23 cellular contexts compared by ENCODE assay signal in the genomic region with DNA sequence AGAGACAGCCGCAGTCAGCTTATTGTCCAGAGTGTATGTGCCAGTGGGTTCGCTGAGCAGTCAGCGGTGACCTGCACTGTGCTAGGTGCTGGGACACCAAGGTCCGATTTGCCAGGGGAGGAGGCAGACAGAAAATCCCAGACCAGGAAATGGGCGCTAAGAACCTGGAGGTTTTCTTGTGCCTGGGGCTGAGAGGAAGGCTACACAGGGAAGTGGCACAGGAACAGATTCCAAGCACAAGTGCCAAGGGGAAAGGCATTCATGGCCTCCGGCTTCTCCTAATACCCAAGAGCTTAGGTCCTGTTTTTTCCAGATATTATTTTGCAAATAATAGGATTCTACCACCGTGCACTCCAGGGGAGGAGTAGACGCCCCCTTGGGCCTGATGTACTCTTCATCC.
"Had no signal": no experiment of that assay in that cellular context is flagged by ENCODE, and none has a peak within 500 bp of the region (broad histone marks: within the 10 kb centered on the region; RNA-seq: fewer than 3 reads in every experiment).

No MANE protein-coding gene starts in this region.

- DNase-seq: cortex of kidney; effector memory CD8-positive, alpha-beta T cell; mesendoderm; midbrain; naive thymus-derived CD4-positive, alpha-beta T cell; occipital lobe; pancreas; retina; right lobe of liver; small intestine; stimulated activated CD4-positive, alpha-beta T cell treated with anti-CD3 and anti-CD28 coated beads, Interleukin-12 subunit alpha, Interleukin-12 subunit beta, amount 100 ng/mL, for 4 hours; stimulated activated CD4-positive, alpha-beta T cell treated with anti-CD3 and anti-CD28 coated beads, Interleukin-1b, Interleukin-23, amount 100 ng/mL, for 48 hours; stimulated activated CD4-positive, alpha-beta T cell treated with anti-CD3 and anti-CD28 coated beads, Interleukin-4, amount 100 ng/mL, for 1 hour; stimulated activated CD8-positive, alpha-beta memory T cell treated with anti-CD3 and anti-CD28 coated beads, Interleukin-4, amount 100 ng/mL, for 48 hours; stimulated activated naive CD4-positive, alpha-beta T cell; stimulated activated naive CD8-positive, alpha-beta T cell treated with anti-CD3 and anti-CD28 coated beads, Interleukin-15, amount 100 ng/mL, for 72 hours; transverse colon; upper lobe of right lung; uterus had no signal

- H3K27me3 ChIP-seq: pancreas, right lobe of liver, suprapubic skin, transverse colon, upper lobe of right lung, uterus had no signal

- FAIRE-seq: frontal cortex, keratinocyte, pancreas, small intestine had no signal

- H3K36me3 ChIP-seq: pancreas, right lobe of liver, suprapubic skin, transverse colon, upper lobe of right lung, uterus had no signal

- ATAC-seq: effector memory CD8-positive, alpha-beta T cell; left lobe of liver; naive thymus-derived CD4-positive, alpha-beta T cell; pancreas; right lobe of liver; stimulated activated naive CD8-positive, alpha-beta T cell treated with anti-CD3 and anti-CD28 coated beads, Interleukin-15, amount 100 ng/mL, for 72 hours; upper lobe of right lung had no signal

- H3K4me1 ChIP-seq: pancreas had no signal

- H3K27ac ChIP-seq: pancreas, right lobe of liver, suprapubic skin, upper lobe of right lung had no signal

- H3K4me3 ChIP-seq: pancreas, right lobe of liver, suprapubic skin, transverse colon, upper lobe of right lung, uterus had no signal

- H3K9me3 ChIP-seq: pancreas, right lobe of liver, suprapubic skin, transverse colon, upper lobe of right lung, uterus had no signal
